Comparison of ENCODE assay signal across 13 cellular contexts in genomic region chr16:27177031-27177774, GRCh38. TPM values are rescaled to one million over a fixed set of nuclear protein-coding genes. Genes with fewer than 3 reads are reported as not detected.
DNase-seq lines count a peak whose midpoint lies in the region; ATAC-seq, FAIRE-seq and TF ChIP-seq lines count a peak whose summit lies in the region.
"Had no signal": no experiment of that assay in that cellular context is flagged by ENCODE, and none has a peak within 500 bp of the region (broad histone marks: within the 10 kb centered on the region; RNA-seq: fewer than 3 reads in every experiment).

No MANE protein-coding gene starts in this region.

- H3K4me1 Mint-ChIP-seq in activated CD4-positive, alpha-beta T cell treated with anti-CD3 and anti-CD28 coated beads, Interleukin-2, amount 10 ng/mL, durations not matched to agents 24 days and 14 days, result peaks cover 55% of the 10 kb centered on the region

- DNase-seq in stimulated activated naive CD4-positive, alpha-beta T cell treated with Interleukin-2 at 50 U/mL for 16 hours (lab: John Stamatoyannopoulos, UW), result peak; percentile 3
- DNase-seq in stimulated activated naive CD4-positive, alpha-beta T cell (lab: John Stamatoyannopoulos, UW), result no peak
- DNase-seq in activated CD4-positive, alpha-beta T cell treated with anti-CD3 and anti-CD28 coated beads, Interleukin-2, amount 10 ng/mL, durations not matched to agents 24 days and 14 days, result no peak
- DNase-seq in fibroblast of lung (ENCODE audit: low read depth in 2 of 2) (peak; percentile 75 to 88), urothelium cell line (ENCODE audit: low spot score) (peak; percentile 32), mucosa of gallbladder (ENCODE audit: low spot score) (no peak), NCI-H1048 (lab: John Stamatoyannopoulos, UW) (no peak)
- DNase-seq: activated gamma-delta T cell, midbrain, NCI-H510A, spleen had no signal

- H3K36me3 Mint-ChIP-seq in activated CD4-positive, alpha-beta T cell treated with anti-CD3 and anti-CD28 coated beads, Interleukin-2, amount 10 ng/mL, durations not matched to agents 24 days and 14 days (ENCODE audit: low read depth), result no peaks in the 10 kb centered on the region

- H3K4me3 ChIP-seq in fibroblast of lung (replicated peaks in 1 of 4; ENCODE audit: control extremely low read depth in 1 of 4, insufficient read depth in 1 of 4, low read depth in 3 of 4, low read length in 4 of 4), result no peak overlapping the region
- H3K4me3 ChIP-seq: spleen, thyroid gland had no signal

- H3K27me3 Mint-ChIP-seq in activated CD4-positive, alpha-beta T cell treated with anti-CD3 and anti-CD28 coated beads, Interleukin-2, amount 10 ng/mL, durations not matched to agents 24 days and 14 days, result peaks cover 3% of the 10 kb centered on the region

- H3K4me2 ChIP-seq in fibroblast of lung (ENCODE audit: extremely low read depth, insufficient read depth, low read length), result peak overlapping the region; percentile 33

- H3K9me3 Mint-ChIP-seq in activated CD4-positive, alpha-beta T cell treated with anti-CD3 and anti-CD28 coated beads, Interleukin-2, amount 10 ng/mL, durations not matched to agents 24 days and 14 days, result no peaks in the 10 kb centered on the region

- intact Hi-C loops in activated CD4-positive, alpha-beta T cell treated with anti-CD3 and anti-CD28 coated beads, Interleukin-2, amount 10 ng/mL, durations not matched to agents 24 days and 14 days (cut with micrococcal nuclease), result loop anchor here (10.0 kb wide), 1 partner anchor 582 kb away; no protein-coding TSS in a partner anchor

- peak overlapping the region; percentile 85 for H3K27ac ChIP-seq in fibroblast of lung (ENCODE audit: insufficient read depth, low read length)
- H3K27ac ChIP-seq: spleen, thyroid gland had no signal

- no peak for FAIRE-seq in urothelium cell line (lab: Jason Lieb, UNC)

- no peaks in the 10 kb centered on the region for H3K79me2 ChIP-seq in fibroblast of lung (ENCODE audit: control insufficient read depth, insufficient read depth, low read length)

- no peak for TF ChIP-seq CTCF in fibroblast of lung (conservative IDR thresholded peaks at IDR 0.05 in 1 of 2, IDR thresholded peaks at IDR 0.05 in 1 of 2; ENCODE audit: low read depth in 1 of 2, low read length in 2 of 2)

- no peak for ATAC-seq in GM18870 (IDR thresholded peaks at IDR 0.05; ENCODE audit: unreplicated experiment)

- peak overlapping the region; percentile 90 for H3K27ac Mint-ChIP-seq in activated CD4-positive, alpha-beta T cell treated with anti-CD3 and anti-CD28 coated beads, Interleukin-2, amount 10 ng/mL, durations not matched to agents 24 days and 14 days

- H3K4me3 Mint-ChIP-seq in activated CD4-positive, alpha-beta T cell treated with anti-CD3 and anti-CD28 coated beads, Interleukin-2, amount 10 ng/mL, durations not matched to agents 24 days and 14 days, result no peak overlapping the region

- H4K20me1 ChIP-seq in fibroblast of lung (ENCODE audit: control insufficient read depth, extremely low read depth, insufficient read depth, low read length), result no peaks in the 10 kb centered on the region

- H3K36me3 ChIP-seq in fibroblast of lung (ENCODE audit: control insufficient read depth, insufficient read depth, low read length), result no peaks in the 10 kb centered on the region
- H3K36me3 ChIP-seq: spleen, thyroid gland had no signal

- peaks cover 4% of the 10 kb centered on the region for H3K4me1 ChIP-seq in fibroblast of lung (ENCODE audit: control insufficient read depth, extremely low read depth, insufficient read depth, low read length)
- H3K4me1 ChIP-seq: thyroid gland had no signal

- H3K9me3 ChIP-seq in fibroblast of lung (ENCODE audit: control insufficient read depth, insufficient read depth, low read depth, low read length), result no peaks in the 10 kb centered on the region
- H3K9me3 ChIP-seq: thyroid gland had no signal

- H3K9ac ChIP-seq in fibroblast of lung (ENCODE audit: insufficient read depth, low read length), result no peak overlapping the region

- H3K27me3 ChIP-seq in fibroblast of lung (ENCODE audit: control insufficient read depth, insufficient read depth, low read length), result no peaks in the 10 kb centered on the region
- H3K27me3 ChIP-seq: spleen, thyroid gland had no signal

- H2AFZ ChIP-seq in fibroblast of lung (ENCODE audit: low read length), result peak overlapping the region; percentile 39

RNA-seq across cellular contexts. Expression of gene KDM8, which starts 26.1 kb away (rescaled TPM):
- 11.0 and 13.6 TPM in 2 replicates for total RNA-seq in activated CD4-positive, alpha-beta T cell treated with anti-CD3 and anti-CD28 coated beads, Interleukin-2, amount 10 ng/mL, durations not matched to agents 24 days and 14 days
- 1.8 and 3.6 TPM in 2 replicates for total RNA-seq in fibroblast of lung
- polyA plus RNA-seq in fibroblast of lung, result 2.0 and 2.9 TPM in 2 replicates
- 2.9 and 3.8 TPM in 2 replicates for polyA plus RNA-seq in fibroblast of lung (2012)
- polyA minus RNA-seq in fibroblast of lung (ENCODE audit: low replicate concordance), result 7.1 and 8.2 TPM in 2 replicates
- 14.8 TPM for total RNA-seq in mucosa of gallbladder

Comparison
In these comparisons a context has a peak if more than half of its experiments do, and no peak if none do; other contexts are left out.
1. DNase-seq: peak in stimulated activated naive CD4-positive, alpha-beta T cell treated with Interleukin-2 at 50 U/mL for 16 hours (single experiment), fibroblast of lung (2 of 2) and urothelium cell line (single experiment); none in stimulated activated naive CD4-positive, alpha-beta T cell (0 of 6), activated CD4-positive, alpha-beta T cell treated with anti-CD3 and anti-CD28 coated beads, Interleukin-2, amount 10 ng/mL, durations not matched to agents 24 days and 14 days (single experiment), mucosa of gallbladder (single experiment) and NCI-H1048 (single experiment).